ENCODE assay signal across 1 cellular context in the genomic region with DNA sequence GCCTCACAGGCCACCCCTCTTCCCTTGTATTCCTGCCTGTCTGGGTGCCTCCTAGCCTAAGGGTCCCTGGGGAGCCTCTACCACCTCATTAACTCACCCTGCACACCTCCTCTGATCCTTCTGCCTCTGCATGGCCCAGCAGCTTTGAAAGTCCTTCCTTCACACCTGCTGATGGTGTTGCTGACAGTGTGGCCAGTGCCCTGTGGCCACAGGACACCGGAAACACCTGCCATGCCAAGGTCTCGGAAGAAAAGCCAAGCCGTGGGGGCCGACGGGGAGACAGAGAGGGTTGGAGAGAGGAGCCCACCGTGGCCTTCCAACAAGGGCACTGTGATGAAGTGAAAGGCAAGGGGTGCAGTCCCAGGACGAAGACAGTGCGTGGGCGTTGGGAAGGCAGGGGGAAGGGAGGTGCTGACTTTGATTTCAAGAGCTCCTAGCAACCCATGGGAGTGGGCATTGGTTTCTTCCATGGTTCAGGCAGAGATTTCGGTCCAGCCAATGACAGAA.
TF ChIP-seq lines count a peak whose summit lies in the region.

No MANE protein-coding gene starts in this region.

TF ChIP-seq in K562, 482 proteins besides CTCF, POLR2A, EP300 and RAD21:
- TF ChIP-seq, protein P1, sequence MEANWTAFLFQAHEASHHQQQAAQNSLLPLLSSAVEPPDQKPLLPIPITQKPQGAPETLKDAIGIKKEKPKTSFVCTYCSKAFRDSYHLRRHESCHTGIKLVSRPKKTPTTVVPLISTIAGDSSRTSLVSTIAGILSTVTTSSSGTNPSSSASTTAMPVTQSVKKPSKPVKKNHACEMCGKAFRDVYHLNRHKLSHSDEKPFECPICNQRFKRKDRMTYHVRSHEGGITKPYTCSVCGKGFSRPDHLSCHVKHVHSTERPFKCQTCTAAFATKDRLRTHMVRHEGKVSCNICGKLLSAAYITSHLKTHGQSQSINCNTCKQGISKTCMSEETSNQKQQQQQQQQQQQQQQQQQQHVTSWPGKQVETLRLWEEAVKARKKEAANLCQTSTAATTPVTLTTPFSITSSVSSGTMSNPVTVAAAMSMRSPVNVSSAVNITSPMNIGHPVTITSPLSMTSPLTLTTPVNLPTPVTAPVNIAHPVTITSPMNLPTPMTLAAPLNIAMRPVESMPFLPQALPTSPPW (CRISPR knock-in tag; IDR thresholded peaks at IDR 0.05): no peak
- TF ChIP-seq CTBP1 (IDR thresholded peaks at IDR 0.05; ENCODE audit: borderline replicate concordance): no peak
- no peak for TF ChIP-seq ZNF41 (CRISPR knock-in tag; conservative IDR thresholded peaks at IDR 0.05)
- TF ChIP-seq ZNF263 (CRISPR knock-in tag; IDR thresholded peaks at IDR 0.05; ENCODE audit: borderline replicate concordance): no peak
- no peak for TF ChIP-seq CBX2 (IDR thresholded peaks at IDR 0.05; ENCODE audit: insufficient read depth, low read length, poor library complexity, severe bottlenecking)
- peak in 1 of 2 experiments; percentile 32; a peak in 1 of 4 replicates for TF ChIP-seq RCOR1 (IDR thresholded peaks at IDR 0.05; ENCODE audit: borderline replicate concordance in 1 of 2, low read depth in 2 of 2, low read length in 2 of 2)
- TF ChIP-seq EGR1 (conservative IDR thresholded peaks at IDR 0.05): peak; percentile 90
- TF ChIP-seq ERF (CRISPR knock-in tag; IDR thresholded peaks at IDR 0.05): no peak
- peak; percentile 18; the same call in 1 of the 2 replicates for TF ChIP-seq PHF21A (IDR thresholded peaks at IDR 0.05; ENCODE audit: borderline replicate concordance, low read depth)
- TF ChIP-seq ZNF124 (CRISPR knock-in tag; IDR thresholded peaks at IDR 0.05): no peak
- no peak for TF ChIP-seq RBM25 (IDR thresholded peaks at IDR 0.05; ENCODE audit: low read depth, low read length, severe bottlenecking)
- peak; percentile 64 to 77 for TF ChIP-seq KDM1A (IDR thresholded peaks at IDR 0.05)
- no peak for TF ChIP-seq THRA (IDR thresholded peaks at IDR 0.05)
